Comparison of ENCODE assay signal across 21 cellular contexts in the genomic region with DNA sequence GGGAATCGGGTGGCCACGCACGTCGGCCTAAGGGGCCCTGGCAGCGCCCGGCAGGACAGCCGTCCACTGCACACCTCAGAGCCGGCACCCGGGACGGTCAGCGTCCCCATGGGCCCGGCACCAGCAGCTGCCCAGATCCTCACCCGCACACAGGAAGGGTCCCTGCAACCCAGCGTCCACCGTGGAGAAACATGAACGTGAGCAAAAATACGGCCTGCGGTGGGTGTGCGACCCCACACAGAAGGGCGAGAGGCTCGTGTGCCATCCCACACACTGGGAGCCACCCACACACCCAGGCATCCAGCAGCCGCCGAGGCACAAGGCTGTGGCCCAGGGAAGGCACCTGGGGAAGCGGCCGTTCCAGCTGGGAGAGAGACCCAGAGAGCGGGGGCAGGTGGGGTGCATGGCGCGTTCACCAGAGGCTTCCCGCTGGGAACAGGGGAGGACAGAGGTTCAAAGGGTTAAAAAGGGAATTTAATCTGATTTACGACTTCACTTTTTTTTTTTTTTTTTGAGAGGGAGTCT. TPM values are rescaled to one million over a fixed set of nuclear protein-coding genes. Genes with fewer than 3 reads are reported as not detected.
DNase-seq lines count a peak whose midpoint lies in the region; ATAC-seq, FAIRE-seq and TF ChIP-seq lines count a peak whose summit lies in the region.
"Had no signal": no experiment of that assay in that cellular context is flagged by ENCODE, and none has a peak within 500 bp of the region (broad histone marks: within the 10 kb centered on the region; RNA-seq: fewer than 3 reads in every experiment).

No MANE protein-coding gene starts in this region.

- ATAC-seq in GM18909 (IDR thresholded peaks at IDR 0.05; ENCODE audit: poor library complexity, unreplicated experiment), result no peak
- no peak for ATAC-seq in naive thymus-derived CD8-positive, alpha-beta T cell
- ATAC-seq: left lobe of liver had no signal

- H3K4me3 ChIP-seq in BLaER1, result peak overlapping the region; percentile 35
- no peak overlapping the region for H3K4me3 ChIP-seq in Caco-2 (ENCODE audit: low read depth, low read length)
- H3K4me3 ChIP-seq in osteoblast (ENCODE audit: insufficient read depth, low read length), result no peak overlapping the region
- H3K4me3 ChIP-seq: heart left ventricle, PC-9, SJCRH30 had no signal

- no peak for FAIRE-seq in D721Med (lab: Jason Lieb, UNC)
- FAIRE-seq: GM12891 had no signal

- no peak overlapping the region for H3K4me3 Mint-ChIP-seq in Caco-2 (ENCODE audit: unreplicated experiment)
- peak overlapping the region; percentile 28 for H3K4me3 Mint-ChIP-seq in dendritic cell treated with granulocyte-macrophage colony-stimulating factor and Interleukin-4, amounts not matched to agents 40 ng/mL and 50 ng/mL, for 4 days
- H3K4me3 Mint-ChIP-seq in naive thymus-derived CD8-positive, alpha-beta T cell, result no peak overlapping the region
- H3K4me3 Mint-ChIP-seq: mesothelial cell of epicardium, neural crest cell had no signal

- DNase-seq in Caco-2 (no peak), osteoblast (ENCODE audit: insufficient read length, low spot score, missing footprints) (peak; percentile 66), D721Med (ENCODE audit: insufficient read length, low spot score) (no peak)
- no peak for DNase-seq in naive thymus-derived CD8-positive, alpha-beta T cell
- DNase-seq: activated CD4-positive, alpha-beta T cell treated with anti-CD3 and anti-CD28 coated beads for 4 hours; activated naive CD4-positive, alpha-beta T cell treated with Interleukin-2 at 50 U/mL for 16 hours; activated T-cell treated with anti-CD3 and anti-CD28 coated beads for 4 hours; DND-41; NCI-H1092 treated with DMSO at 0.1 percent for 48 hours; NCI-H2029; NCI-H226; PC-9; SJCRH30 had no signal

- H3K4me1 Mint-ChIP-seq in Caco-2 (ENCODE audit: low read depth, unreplicated experiment), result peaks cover 48% of the 10 kb centered on the region
- peaks cover 100% of the 10 kb centered on the region for H3K4me1 Mint-ChIP-seq in dendritic cell treated with granulocyte-macrophage colony-stimulating factor and Interleukin-4, amounts not matched to agents 40 ng/mL and 50 ng/mL, for 4 days (ENCODE audit: low read depth)
- H3K4me1 Mint-ChIP-seq in naive thymus-derived CD8-positive, alpha-beta T cell, result peaks cover 19 to 58% (median 54%) of the 10 kb centered on the region in 4 donors

- intact Hi-C loops in Caco-2 (cut with micrococcal nuclease; ENCODE audit: unreplicated experiment), result no loop called here
- intact Hi-C loops in dendritic cell treated with granulocyte-macrophage colony-stimulating factor and Interleukin-4, amounts not matched to agents 40 ng/mL and 50 ng/mL, for 4 days (cut with micrococcal nuclease), result no loop called here

- H3K27ac ChIP-seq in BLaER1 (peak overlapping the region; percentile 97), osteoblast (ENCODE audit: low read depth, low read length) (no peak overlapping the region)
- H3K27ac ChIP-seq: PC-9, SJCRH30 had no signal

- H3K4me1 ChIP-seq in BLaER1 (peaks cover 100% of the 10 kb centered on the region), Caco-2 (peaks cover 58% of the 10 kb centered on the region), osteoblast (ENCODE audit: insufficient read depth, low read length) (peaks cover 59% of the 10 kb centered on the region)

- TF ChIP-seq CTCF in Caco-2 (IDR thresholded peaks at IDR 0.05; ENCODE audit: insufficient read depth in 1 of 2, low read depth in 1 of 2, low read length in 1 of 2, severe bottlenecking in 1 of 2, unreplicated experiment in 1 of 2) (no peak), osteoblast (IDR thresholded peaks at IDR 0.05; ENCODE audit: extremely low read depth, low read depth, low read length) (no peak), D721Med (IDR thresholded peaks at IDR 0.05; ENCODE audit: insufficient read depth, missing control alignments) (no peak)

- H3K79me2 ChIP-seq in osteoblast (ENCODE audit: insufficient read depth, low read length), result peaks cover 99% of the 10 kb centered on the region

- POLR2A ChIA-PET in Caco-2 (lab: Charles Lee), result no interaction called here
- POLR2A ChIA-PET in naive thymus-derived CD8-positive, alpha-beta T cell (lab: Charles Lee), result interaction anchor here (0.7 to 7.4 kb wide), 4 partner anchors 10 to 78 kb away, joined by 3 to 51 read pairs (median 12); a partner anchor contains a TSS

- CTCF ChIA-PET in Caco-2 (lab: Charles Lee), result no interaction called here

- H3K27me3 ChIP-seq in BLaER1 (no peaks in the 10 kb centered on the region), Caco-2 (replicated peaks; ENCODE audit: control insufficient read depth, insufficient read depth, low read length) (no peaks in the 10 kb centered on the region), osteoblast (ENCODE audit: insufficient read depth, low read length) (no peaks in the 10 kb centered on the region)
- H3K27me3 ChIP-seq: heart left ventricle, SJCRH30 had no signal

- no peaks in the 10 kb centered on the region for H3K9me3 ChIP-seq in BLaER1
- H3K9me3 ChIP-seq in Caco-2, result no peaks in the 10 kb centered on the region
- no peaks in the 10 kb centered on the region for H3K9me3 ChIP-seq in osteoblast (ENCODE audit: low read depth, low read length)
- H3K9me3 ChIP-seq: heart left ventricle, SJCRH30 had no signal

- H3K4me2 ChIP-seq in BLaER1 (peak overlapping the region; percentile 95), osteoblast (ENCODE audit: insufficient read depth, low read length) (no peak overlapping the region)
- H3K4me2 ChIP-seq: PC-9 had no signal

- H3K9me3 Mint-ChIP-seq in Caco-2 (ENCODE audit: unreplicated experiment), result no peaks in the 10 kb centered on the region
- H3K9me3 Mint-ChIP-seq in dendritic cell treated with granulocyte-macrophage colony-stimulating factor and Interleukin-4, amounts not matched to agents 40 ng/mL and 50 ng/mL, for 4 days, result no peaks in the 10 kb centered on the region
- H3K9me3 Mint-ChIP-seq in naive thymus-derived CD8-positive, alpha-beta T cell, result no peaks in the 10 kb centered on the region
- H3K9me3 Mint-ChIP-seq: mesothelial cell of epicardium, neural crest cell had no signal

- H4K20me1 ChIP-seq in BLaER1, result peaks cover 100% of the 10 kb centered on the region
- H4K20me1 ChIP-seq in osteoblast (ENCODE audit: insufficient read depth, low read length), result peaks cover 77% of the 10 kb centered on the region

- H3K27ac Mint-ChIP-seq in Caco-2 (ENCODE audit: unreplicated experiment), result peak overlapping the region; percentile 48
- H3K27ac Mint-ChIP-seq in dendritic cell treated with granulocyte-macrophage colony-stimulating factor and Interleukin-4, amounts not matched to agents 40 ng/mL and 50 ng/mL, for 4 days, result peak overlapping the region; percentile 71
- H3K27ac Mint-ChIP-seq in naive thymus-derived CD8-positive, alpha-beta T cell, result peak overlapping the region in 3 of 10 donors; percentile 38 to 72 (median 40)

- H3K36me3 ChIP-seq in BLaER1 (peaks cover 17% of the 10 kb centered on the region), Caco-2 (ENCODE audit: control insufficient read depth, insufficient read depth, low read length) (no peaks in the 10 kb centered on the region), osteoblast (ENCODE audit: insufficient read depth, low read length) (no peaks in the 10 kb centered on the region)
- H3K36me3 ChIP-seq: SJCRH30 had no signal

- no peak overlapping the region for H2AFZ ChIP-seq in osteoblast (ENCODE audit: low read length)
- H2AFZ ChIP-seq: PC-9 had no signal

- H3K36me3 Mint-ChIP-seq in Caco-2 (ENCODE audit: insufficient read depth, unreplicated experiment), result peaks cover 56% of the 10 kb centered on the region
- H3K36me3 Mint-ChIP-seq in dendritic cell treated with granulocyte-macrophage colony-stimulating factor and Interleukin-4, amounts not matched to agents 40 ng/mL and 50 ng/mL, for 4 days (ENCODE audit: low read depth), result peaks cover 58% of the 10 kb centered on the region
- no peaks in the 10 kb centered on the region for H3K36me3 Mint-ChIP-seq in naive thymus-derived CD8-positive, alpha-beta T cell
- H3K36me3 Mint-ChIP-seq: mesothelial cell of epicardium had no signal

- peak overlapping the region; percentile 58 for H3K9ac ChIP-seq in BLaER1

- no TSS peak for BruUV-seq in Caco-2 (replicated peaks; lab: Mats Ljungman, UMichigan)

- H3K27me3 Mint-ChIP-seq in Caco-2 (ENCODE audit: insufficient read depth, unreplicated experiment), result no peaks in the 10 kb centered on the region
- no peaks in the 10 kb centered on the region for H3K27me3 Mint-ChIP-seq in dendritic cell treated with granulocyte-macrophage colony-stimulating factor and Interleukin-4, amounts not matched to agents 40 ng/mL and 50 ng/mL, for 4 days
- no peaks in the 10 kb centered on the region for H3K27me3 Mint-ChIP-seq in naive thymus-derived CD8-positive, alpha-beta T cell

RNA-seq across cellular contexts. Expression of a gene that starts 6.4 kb away (rescaled TPM):
- total RNA-seq in Caco-2 (2022) (248 and 284 TPM in 2 replicates), osteoblast (187 and 207 TPM in 2 replicates)
- 10 to 100 TPM; 90.0 to 94.5 TPM for total RNA-seq in naive thymus-derived CD8-positive, alpha-beta T cell
- 1 to 10 TPM; 2.4 to 8.4 (median 5.7) TPM for polyA plus RNA-seq in naive thymus-derived CD8-positive, alpha-beta T cell

RNA-seq across cellular contexts. Expression of a gene that starts 25.0 kb away (rescaled TPM):
- 97.7 and 98.0 TPM in 2 replicates for total RNA-seq in Caco-2 (2022)
- total RNA-seq in osteoblast, result 2.9 TPM in 2 replicates
- total RNA-seq in naive thymus-derived CD8-positive, alpha-beta T cell, result under 1 TPM in 1 of 2 experiments, not detected in 1; 0.74 TPM
- under 1 TPM; 0.13 to 0.46 (median 0.26) TPM for polyA plus RNA-seq in naive thymus-derived CD8-positive, alpha-beta T cell

RNA-seq across cellular contexts. Expression of a gene that starts 33.1 kb away (rescaled TPM):
- total RNA-seq in Caco-2 (2022) (251 and 268 TPM in 2 replicates), osteoblast (41.8 and 53.6 TPM in 2 replicates)
- 100 to 1,000 TPM; 174 to 183 TPM for total RNA-seq in naive thymus-derived CD8-positive, alpha-beta T cell
- 100 to 1,000 TPM; 428 to 492 (median 431) TPM for polyA plus RNA-seq in naive thymus-derived CD8-positive, alpha-beta T cell

Comparison
In these comparisons a context has a peak if more than half of its experiments do, and no peak if none do; other contexts are left out.
1. RNA of a gene that starts 25.0 kb away (total RNA-seq): 97.7 to 98.0 TPM in Caco-2; 2.9 TPM in osteoblast and 0.74 TPM in naive thymus-derived CD8-positive, alpha-beta T cell; every median in the first group is over 10 times any median in the second.